Comparison of ENCODE assay signal across 8 cellular contexts in the genomic region with DNA sequence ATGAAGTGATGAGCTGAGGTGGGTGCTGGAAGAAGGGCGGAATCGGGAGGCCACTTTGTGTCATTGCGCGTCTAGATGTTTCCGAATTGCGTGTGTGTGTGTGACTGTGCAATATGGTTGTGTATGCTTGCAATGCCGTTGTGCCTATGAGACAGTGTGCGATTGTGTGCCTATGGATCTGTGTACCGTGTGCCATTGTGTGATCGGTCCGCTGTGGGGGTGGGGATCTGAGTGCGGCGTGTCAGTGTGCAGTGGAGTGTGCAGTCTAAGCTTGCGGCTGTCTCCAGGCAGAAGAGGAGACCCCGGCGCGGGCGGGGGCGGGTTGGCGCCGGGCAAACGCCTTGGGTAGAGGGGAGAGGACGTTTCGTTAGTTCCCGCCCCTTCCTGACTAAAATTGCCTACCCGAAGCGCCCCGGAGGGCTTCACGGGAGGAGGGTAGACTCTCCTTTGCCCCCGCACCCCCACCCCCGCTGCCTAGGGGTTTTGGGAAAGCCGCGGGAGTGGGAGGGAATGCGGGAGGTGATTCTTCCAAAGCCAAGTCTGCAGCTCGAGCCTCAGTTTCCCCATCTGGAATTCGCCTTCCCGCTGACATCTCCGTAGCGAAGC. TPM values are rescaled to one million over a fixed set of nuclear protein-coding genes. Genes with fewer than 3 reads are reported as not detected.
DNase-seq lines count a peak whose midpoint lies in the region; ATAC-seq and TF ChIP-seq lines count a peak whose summit lies in the region.

No MANE protein-coding gene starts in this region.

- H3K4me3 ChIP-seq in parathyroid adenoma (ENCODE audit: low read depth, low read length): peak overlapping the region; percentile 71

- no peaks in the 10 kb centered on the region for H3K9me3 ChIP-seq in parathyroid adenoma (ENCODE audit: control insufficient read depth, low read length)

- H3K9ac ChIP-seq in parathyroid adenoma: peak overlapping the region; percentile 64

- no peaks in the 10 kb centered on the region for H3K27me3 Mint-ChIP-seq in activated naive CD8-positive, alpha-beta T cell treated with anti-CD3 and anti-CD28 coated beads for 36 hours

- intact Hi-C loops in Right ventricle myocardium superior (cut with DNase I): loop anchor here (2.0 kb wide), 1 partner anchor 36 kb away; no protein-coding TSS in a partner anchor

- peaks cover 27% of the 10 kb centered on the region for H3K36me3 Mint-ChIP-seq in activated naive CD8-positive, alpha-beta T cell treated with anti-CD3 and anti-CD28 coated beads for 36 hours

- peak overlapping the region; percentile 99 for H3K27ac ChIP-seq in parathyroid adenoma

- H3K4me1 ChIP-seq in parathyroid adenoma: peaks cover 48% of the 10 kb centered on the region

- peak overlapping the region; percentile 80 for H3K4me2 ChIP-seq in parathyroid adenoma (ENCODE audit: low read length)

- in situ Hi-C loops in Caki2 (cut with HindIII; ENCODE audit: low pct_unique_long_range_greater_than_20kb, low sequenced_read_pairs): no loop called here

- H3K27me3 ChIP-seq in parathyroid adenoma (ENCODE audit: control insufficient read depth, insufficient read depth, low read length): no peaks in the 10 kb centered on the region

- peak overlapping the region; percentile 73 for H3K4me3 Mint-ChIP-seq in activated naive CD8-positive, alpha-beta T cell treated with anti-CD3 and anti-CD28 coated beads for 36 hours

- H3K27ac Mint-ChIP-seq in activated naive CD8-positive, alpha-beta T cell treated with anti-CD3 and anti-CD28 coated beads for 36 hours: peak overlapping the region; percentile 67

- peaks cover 36% of the 10 kb centered on the region for H3K4me1 Mint-ChIP-seq in activated naive CD8-positive, alpha-beta T cell treated with anti-CD3 and anti-CD28 coated beads for 36 hours

- TF ChIP-seq CTCF in parathyroid adenoma (IDR thresholded peaks at IDR 0.05): no peak

- ATAC-seq in Right ventricle myocardium superior (ENCODE audit: poor library complexity) (peak; percentile 31), GM21786 (IDR thresholded peaks at IDR 0.05; ENCODE audit: unreplicated experiment) (no peak), HG02870 (IDR thresholded peaks at IDR 0.05; ENCODE audit: unreplicated experiment) (no peak), HG03159 (IDR thresholded peaks at IDR 0.05; ENCODE audit: unreplicated experiment) (no peak)

- H3K36me3 ChIP-seq in parathyroid adenoma (ENCODE audit: control insufficient read depth, insufficient read depth, low read length): no peaks in the 10 kb centered on the region

- DNase-seq in Caki2 (ENCODE audit: low read depth) (peak; percentile 48), NCI-H526 (lab: John Stamatoyannopoulos, UW) (peak; percentile 32 to 74), Right ventricle myocardium superior (no peak)
- DNase-seq in activated naive CD8-positive, alpha-beta T cell treated with anti-CD3 and anti-CD28 coated beads for 36 hours: peak; percentile 47

- H3K79me2 ChIP-seq in parathyroid adenoma: peaks cover 5% of the 10 kb centered on the region

- peak overlapping the region; percentile 81 for H2AFZ ChIP-seq in parathyroid adenoma

- H3K9me3 Mint-ChIP-seq in activated naive CD8-positive, alpha-beta T cell treated with anti-CD3 and anti-CD28 coated beads for 36 hours: no peaks in the 10 kb centered on the region

RNA-seq across cellular contexts. Expression of a gene that starts 24.2 kb away (rescaled TPM):
- total RNA-seq in Caki2 (2014; rRNA removed; shearing (Covaris generic); ENCODE audit: low replicate concordance): not detected in 2 replicates
- total RNA-seq in activated naive CD8-positive, alpha-beta T cell treated with anti-CD3 and anti-CD28 coated beads for 36 hours: not detected
- 3.0 TPM for total RNA-seq in Right ventricle myocardium superior

RNA-seq across cellular contexts. Expression of a gene that starts 28.3 kb away (rescaled TPM):
- total RNA-seq in Caki2 (2014; rRNA removed; shearing (Covaris generic); ENCODE audit: low replicate concordance): not detected in 2 replicates
- total RNA-seq in activated naive CD8-positive, alpha-beta T cell treated with anti-CD3 and anti-CD28 coated beads for 36 hours: not detected
- 3.0 TPM for total RNA-seq in Right ventricle myocardium superior

RNA-seq across cellular contexts. Expression of a gene that starts 37.4 kb away (rescaled TPM):
- total RNA-seq in Caki2 (2014; rRNA removed; shearing (Covaris generic); ENCODE audit: low replicate concordance): 15.4 and 27.2 TPM in 2 replicates
- total RNA-seq in activated naive CD8-positive, alpha-beta T cell treated with anti-CD3 and anti-CD28 coated beads for 36 hours: under 1 TPM in 1 of 2 experiments, not detected in 1; 0.33 TPM
- total RNA-seq in Right ventricle myocardium superior: 17.1 TPM

Comparison
In these comparisons a context has a peak if more than half of its experiments do, and no peak if none do; other contexts are left out.
1. RNA of a gene that starts 37.4 kb away (total RNA-seq): 15.4 to 27.2 TPM in Caki2 and 17.1 TPM in Right ventricle myocardium superior (single experiment); 0.33 TPM in activated naive CD8-positive, alpha-beta T cell treated with anti-CD3 and anti-CD28 coated beads for 36 hours; every median in the first group is over 10 times any median in the second.